In genomic region chr3:156317457-156317856, GRCh38 we compare ENCODE assay signal across 13 cellular contexts.
A peak's percentile ranks its signal among the peaks of the same experiment; 100 is the strongest.
DNase-seq lines count a peak whose midpoint lies in the region; ATAC-seq, FAIRE-seq and TF ChIP-seq lines count a peak whose summit lies in the region.
"Had no signal": no experiment of that assay in that cellular context is flagged by ENCODE, and none has a peak within 500 bp of the region (broad histone marks: within the 10 kb centered on the region; RNA-seq: fewer than 3 reads in every experiment).

No MANE protein-coding gene starts in this region.

- no peaks in the 10 kb centered on the region for H3K9me3 Mint-ChIP-seq in WTC11
- H3K9me3 Mint-ChIP-seq: CD4-positive, alpha-beta memory T cell had no signal

- no peaks in the 10 kb centered on the region for H3K36me3 Mint-ChIP-seq in WTC11
- H3K36me3 Mint-ChIP-seq: CD4-positive, alpha-beta memory T cell had no signal

- ATAC-seq in WTC11 (no peak), HG02840 (IDR thresholded peaks at IDR 0.05; ENCODE audit: low FRiP score, unreplicated experiment) (no peak)

- H3K27me3 Mint-ChIP-seq in WTC11 (ENCODE audit: low read depth): no peaks in the 10 kb centered on the region

- POLR2A ChIA-PET in WTC11 (lab: Charles Lee) (no interaction called here), GM10248 (lab: Yijun Ruan, JAX) (no interaction called here)

- peak overlapping the region; percentile 79 for H3K27ac Mint-ChIP-seq in WTC11
- H3K27ac Mint-ChIP-seq: CD4-positive, alpha-beta memory T cell had no signal

- CTCF ChIA-PET in WTC11 (lab: Charles Lee) (no interaction called here), GM10248 (lab: Yijun Ruan, JAX) (interaction anchor here (1.2 to 2.5 kb wide), 4 partner anchors 9 to 18 kb away, joined by 3 to 13 read pairs (median 6); no protein-coding TSS in a partner anchor)

- TF ChIP-seq CTCF in WTC11 (IDR thresholded peaks at IDR 0.05) (no peak), GM10248 (IDR thresholded peaks at IDR 0.05; ENCODE audit: control extremely low read depth, extremely low read depth, low read depth, missing control alignments) (no peak)

- DNase-seq in COLO829 (ENCODE audit: low spot score) (peak; percentile 93), HTR-8/SVneo (ENCODE audit: insufficient read length, low spot score) (peak; percentile 9), WTC11 (ENCODE audit: low spot score) (no peak), iris pigment epithelial cell (ENCODE audit: low read depth) (peak; percentile 47), GM10248 (ENCODE audit: extremely low spot score) (no peak), NCI-H2171 (lab: John Stamatoyannopoulos, UW) (no peak), SKM-1 treated with dmso at 0.1 percent for 144 hours (lab: John Stamatoyannopoulos, UW; ENCODE audit: unreplicated experiment) (no peak)
- DNase-seq: activated CD4-positive, alpha-beta T cell treated with anti-CD3 and anti-CD28 coated beads, Interleukin-2, amount 50 U/mL, for 1 hour; activated naive CD4-positive, alpha-beta T cell treated with Interleukin-2 at 50 U/mL for 16 hours; CD4-positive, alpha-beta memory T cell; effector CD8-positive, alpha-beta T cell; NCI-H1105 treated with DMSO at 0.1 percent for 48 hours had no signal

- H3K4me3 Mint-ChIP-seq in WTC11: no peak overlapping the region
- H3K4me3 Mint-ChIP-seq: CD4-positive, alpha-beta memory T cell had no signal

- no peak for FAIRE-seq in HTR-8/SVneo (lab: Jason Lieb, UNC)

- H3K4me1 Mint-ChIP-seq in WTC11: peaks cover 26% of the 10 kb centered on the region
- H3K4me1 Mint-ChIP-seq: CD4-positive, alpha-beta memory T cell had no signal

TF ChIP-seq in WTC11, 78 proteins besides CTCF, POLR2A, EP300 and RAD21:
- no peak for TF ChIP-seq NFYB (CRISPR knock-in tag; conservative IDR thresholded peaks at IDR 0.05; ENCODE audit: low read depth)
- no peak for TF ChIP-seq FOXJ3 (CRISPR knock-in tag; IDR thresholded peaks at IDR 0.05; ENCODE audit: borderline replicate concordance)
- TF ChIP-seq RORB (CRISPR knock-in tag; IDR thresholded peaks at IDR 0.05): no peak
- no peak for TF ChIP-seq OVOL2 (CRISPR knock-in tag; IDR thresholded peaks at IDR 0.05; ENCODE audit: borderline replicate concordance)
- no peak for TF ChIP-seq MXD4 (CRISPR knock-in tag; IDR thresholded peaks at IDR 0.05; ENCODE audit: borderline replicate concordance)
- TF ChIP-seq E2F4 (CRISPR knock-in tag; IDR thresholded peaks at IDR 0.05; ENCODE audit: borderline replicate concordance, low read depth): no peak

Comparison
In these comparisons a context has a peak if more than half of its experiments do, and no peak if none do; other contexts are left out.
1. DNase-seq: peak in COLO829 (single experiment), HTR-8/SVneo (single experiment) and iris pigment epithelial cell (single experiment); none in WTC11 (single experiment), GM10248 (single experiment), NCI-H2171 (single experiment) and SKM-1 treated with dmso at 0.1 percent for 144 hours (single experiment).